Comparison of ENCODE assay signal across 8 cellular contexts in the genomic region with DNA sequence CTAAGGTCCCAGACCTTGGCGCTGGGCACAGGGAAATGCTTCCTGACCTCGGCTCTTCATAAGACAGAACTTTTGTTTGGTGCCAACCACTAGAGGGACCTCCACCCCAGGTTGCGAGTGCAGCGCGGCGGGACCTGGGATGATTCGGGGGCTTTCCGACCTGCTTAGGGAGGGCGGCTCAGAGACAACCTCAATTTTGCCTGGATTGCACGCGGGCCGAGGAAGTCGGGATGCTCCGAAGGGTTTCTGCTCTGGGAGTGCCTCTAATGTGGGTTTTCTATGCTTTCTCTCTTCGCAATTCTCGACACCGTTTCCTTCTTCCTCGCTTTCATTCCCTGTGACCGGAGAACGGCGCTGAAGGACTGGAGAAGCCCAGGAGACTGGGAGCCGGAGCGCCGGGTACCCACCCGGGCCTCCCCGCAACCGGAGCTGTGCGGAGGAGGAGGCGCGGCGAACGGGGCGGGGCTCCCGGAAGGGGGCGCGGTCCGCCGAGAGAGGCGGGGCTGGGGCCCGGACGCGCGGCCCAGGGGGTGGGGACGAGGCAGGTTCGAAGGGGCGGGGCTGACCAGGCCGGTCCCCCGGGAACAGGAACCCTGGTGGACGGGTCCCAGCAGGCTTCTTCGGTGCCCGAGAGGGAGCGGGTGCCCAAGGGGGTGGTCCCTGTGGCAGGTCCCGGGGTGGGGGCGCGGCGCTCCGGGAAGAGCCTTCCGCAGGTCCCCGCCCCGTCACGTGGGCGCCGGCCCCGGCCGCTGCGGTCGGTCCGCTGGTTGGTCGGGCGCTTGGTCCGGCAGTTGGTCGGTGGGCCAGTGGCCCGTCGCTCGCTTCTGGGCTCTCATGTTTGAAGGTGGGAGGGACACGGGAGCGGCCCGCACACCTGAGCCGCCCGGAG. TPM values are rescaled to one million over a fixed set of nuclear protein-coding genes. Genes with fewer than 3 reads are reported as not detected.
DNase-seq lines count a peak whose midpoint lies in the region; ATAC-seq and FAIRE-seq lines count a peak whose summit lies in the region.

A gene (plus strand): TSS at position 790 of the 889 bp plus-strand sequence. CDS start 35,477 bp downstream, outside the sequence.

- H3K27ac ChIP-seq in muscle layer of duodenum (ENCODE audit: low read length), result peak within 1 kb of the TSS; percentile 90

- H3K9ac ChIP-seq in NT2/D1 (ENCODE audit: insufficient read length, low read depth), result peak within 1 kb of the TSS; percentile 76

- H3K9me3 ChIP-seq in NT2/D1 (ENCODE audit: insufficient read depth, low read length) (no peaks in the 10 kb centered on the region), muscle layer of duodenum (ENCODE audit: control insufficient read depth in 1 of 2, low read length in 2 of 2) (no peaks in the 10 kb centered on the region)

- DNase-seq in CD1c-positive myeloid dendritic cell (ENCODE audit: extremely low spot score) (peak; percentile 87), GM19239 (ENCODE audit: insufficient read length, low spot score) (peak; percentile 66), NT2/D1 (ENCODE audit: low read depth, low spot score) (peak; percentile 46)
- DNase-seq in activated T-cell treated with anti-CD3 and anti-CD28 coated beads, Interleukin-2, amount 50 U/mL, for 1 hour, result peak; percentile 90
- DNase-seq in stimulated activated CD8-positive, alpha-beta memory T cell treated with anti-CD3 and anti-CD28 coated beads, Interleukin-7, amount 100 ng/mL, for 24 hours (ENCODE audit: low read depth), result peak; percentile 58

- ATAC-seq in HG03439 (IDR thresholded peaks at IDR 0.05; ENCODE audit: unreplicated experiment), result peak; percentile 68
- peak; percentile 94 for ATAC-seq in esophagus mucosa

- peak within 1 kb of the TSS; percentile 78 for H3K4me3 ChIP-seq in NT2/D1 (ENCODE audit: insufficient read length, low read depth)
- peak within 1 kb of the TSS; percentile 85 to 88 for H3K4me3 ChIP-seq in muscle layer of duodenum (ENCODE audit: low read depth in 1 of 2, low read length in 2 of 2)

- H3K4me1 ChIP-seq in NT2/D1 (ENCODE audit: insufficient read depth, insufficient read length) (peaks cover 8% of the 10 kb centered on the region), muscle layer of duodenum (ENCODE audit: control insufficient read depth in 1 of 2, insufficient read depth in 2 of 2, low read length in 2 of 2) (peaks cover 12 to 33% of the 10 kb centered on the region in 2 donors)

- FAIRE-seq in GM19239 (lab: Jason Lieb, UNC), result peak; percentile 77

- H3K36me3 ChIP-seq in NT2/D1 (ENCODE audit: insufficient read depth, insufficient read length, low read length) (no peaks in the 10 kb centered on the region), muscle layer of duodenum (ENCODE audit: control insufficient read depth in 1 of 2, insufficient read depth in 2 of 2, low read length in 2 of 2) (no peaks in the 10 kb centered on the region)

- H3K27me3 ChIP-seq in NT2/D1 (ENCODE audit: insufficient read depth, insufficient read length) (peaks cover 22% of the 10 kb centered on the region), muscle layer of duodenum (ENCODE audit: low read depth, low read length) (no peaks in the 10 kb centered on the region)

RNA-seq across cellular contexts. Expression of the gene that starts here (rescaled TPM):
- 33.4 TPM for total RNA-seq in esophagus mucosa

Comparison
In these comparisons a context has a peak if more than half of its experiments do, and no peak if none do; other contexts are left out.
1. Peak in every context shown above with its lines: DNase-seq, ATAC-seq, H3K4me3 ChIP-seq and H3K27ac ChIP-seq.